17 cellular contexts compared by ENCODE assay signal in the genomic region with DNA sequence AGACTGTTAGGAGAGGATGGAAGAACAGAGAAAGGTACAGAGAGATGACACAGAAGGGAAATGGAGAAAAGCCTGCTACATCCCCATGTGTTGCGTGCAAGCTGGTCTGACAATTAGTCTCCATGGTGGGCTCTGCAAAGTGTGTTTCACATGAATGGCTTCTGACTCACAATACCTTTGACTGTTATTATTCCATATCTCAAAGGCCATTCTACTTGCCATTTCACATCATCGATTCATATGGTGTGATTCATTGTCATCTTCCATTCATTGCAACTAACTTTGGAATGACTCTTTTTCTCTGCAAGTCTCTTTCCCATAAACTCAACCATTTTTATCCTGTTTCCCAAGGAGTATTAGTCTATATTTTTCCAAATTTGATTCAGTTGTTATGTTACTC.
DNase-seq lines count a peak whose midpoint lies in the region; ATAC-seq, FAIRE-seq and TF ChIP-seq lines count a peak whose summit lies in the region.
"Had no signal": no experiment of that assay in that cellular context is flagged by ENCODE, and none has a peak within 500 bp of the region (broad histone marks: within the 10 kb centered on the region; RNA-seq: fewer than 3 reads in every experiment).

No MANE protein-coding gene starts in this region.

- peak; percentile 96 for DNase-seq in Daoy (ENCODE audit: low read depth)
- DNase-seq in HTR-8/SVneo (ENCODE audit: insufficient read length, low spot score) = no peak
- DNase-seq in epithelial cell of esophagus (ENCODE audit: low read depth) = peak; percentile 76
- peak; percentile 68 for DNase-seq in renal cortical epithelial cell (ENCODE audit: low read depth)
- DNase-seq in suprapubic skin (ENCODE audit: low spot score in 2 of 2) = no peak
- DNase-seq in SIG-M5 treated with dmso at 0.1 percent for 504 hours (lab: John Stamatoyannopoulos, UW; ENCODE audit: unreplicated experiment) = no peak
- DNase-seq: KBM-7, NCI-H1417 treated with DMSO at 0.1 percent for 48 hours, OCI-M1, sigmoid colon, stomach, WERI-Rb-1 had no signal

- no peak for TF ChIP-seq POLR2A in suprapubic skin (IDR thresholded peaks at IDR 0.05)

- WGBS in suprapubic skin = 87% methylated on average over 2 of the region's 2 CpGs

- H3K27ac ChIP-seq in suprapubic skin = no peak overlapping the region
- H3K27ac ChIP-seq: C4-2B, sigmoid colon, stomach, WERI-Rb-1 had no signal

- H3K9me3 ChIP-seq in suprapubic skin = no peaks in the 10 kb centered on the region
- H3K9me3 ChIP-seq: sigmoid colon, stomach had no signal

- no peaks in the 10 kb centered on the region for H3K4me1 ChIP-seq in suprapubic skin

- no peak for TF ChIP-seq CTCF in epithelial cell of esophagus (IDR thresholded peaks at IDR 0.05; ENCODE audit: insufficient read depth, low read depth, low read length, missing control alignments)
- TF ChIP-seq CTCF in suprapubic skin (IDR thresholded peaks at IDR 0.05) = no peak

- H3K36me3 ChIP-seq in suprapubic skin = no peaks in the 10 kb centered on the region
- H3K36me3 ChIP-seq: sigmoid colon, stomach, WERI-Rb-1 had no signal

- TF ChIP-seq EP300 in suprapubic skin (IDR thresholded peaks at IDR 0.05) = no peak

- H3K4me3 ChIP-seq in epithelial cell of esophagus (ENCODE audit: low read length) (no peak overlapping the region), suprapubic skin (no peak overlapping the region)
- H3K4me3 ChIP-seq: GM12878, lung, sigmoid colon, stomach had no signal

- no peaks in the 10 kb centered on the region for H3K27me3 ChIP-seq in suprapubic skin
- H3K27me3 ChIP-seq: sigmoid colon, stomach had no signal

- ATAC-seq in GM19455 (IDR thresholded peaks at IDR 0.05; ENCODE audit: unreplicated experiment) = no peak
- ATAC-seq: GM12878 had no signal

- FAIRE-seq in HTR-8/SVneo (lab: Jason Lieb, UNC) = peak; percentile 57
- FAIRE-seq: colon, GM12878 had no signal

Comparison
In these comparisons a context has a peak if more than half of its experiments do, and no peak if none do; other contexts are left out.
1. DNase-seq: peak in Daoy (single experiment), epithelial cell of esophagus (single experiment) and renal cortical epithelial cell (single experiment); none in HTR-8/SVneo (single experiment), suprapubic skin (0 of 2) and SIG-M5 treated with dmso at 0.1 percent for 504 hours (single experiment).